ENCODE assay signal across 22 cellular contexts in the genomic region with DNA sequence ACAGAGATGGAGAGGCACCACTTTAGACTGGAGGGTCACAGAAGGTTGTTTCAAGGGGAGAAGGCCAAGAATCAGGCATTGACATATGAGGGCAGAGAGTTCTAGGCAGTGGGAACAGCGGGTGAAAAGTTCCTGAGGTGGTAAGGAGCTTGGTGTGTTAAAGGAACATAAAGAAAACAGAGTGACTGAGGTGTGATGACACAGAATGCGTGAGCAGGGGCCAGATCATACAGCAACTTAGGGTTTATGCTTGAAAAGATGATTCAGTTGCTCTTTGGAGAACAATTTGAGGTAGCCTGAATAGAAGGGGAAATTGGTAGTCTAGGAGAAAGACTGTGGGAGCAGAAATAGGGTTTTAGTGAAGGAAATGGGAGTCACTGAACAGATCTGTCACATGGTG.
"Had no signal": no experiment of that assay in that cellular context is flagged by ENCODE, and none has a peak within 500 bp of the region (broad histone marks: within the 10 kb centered on the region; RNA-seq: fewer than 3 reads in every experiment).

No MANE protein-coding gene starts in this region.

- H3K27ac ChIP-seq: ascending aorta had no signal

- H3K36me3 ChIP-seq: ascending aorta had no signal

- H3K27me3 ChIP-seq: ascending aorta had no signal

- DNase-seq: activated B cell treated with CpG ODN at 0.5 μM for 24 hours; activated CD4-positive, alpha-beta T cell treated with anti-CD3 and anti-CD28 coated beads for 1 hour; activated CD4-positive, alpha-beta T cell treated with anti-CD3 and anti-CD28 coated beads, Interleukin-2, amount 10 ng/mL, durations not matched to agents 24 days and 14 days; activated CD4-positive, alpha-beta T cell treated with anti-CD3 and anti-CD28 coated beads, Interleukin-2, amount 50 U/mL, for 48 hours; activated CD8-positive, alpha-beta memory T cell treated with anti-CD3 and anti-CD28 coated beads, Interleukin-2, amount 10 ng/mL, durations not matched to agents 7 days and 5 days; activated effector memory CD4-positive, alpha-beta T cell treated with Interleukin-2 at 50 U/mL for 16 hours; activated naive CD4-positive, alpha-beta T cell; activated T-cell treated with anti-CD3 and anti-CD28 coated beads, Interleukin-2, amount 50 U/mL, for 24 hours; amniotic stem cell; cerebellar nuclear complex; MM.1S; NCI-H1105; NCI-H1436; NCI-H1694 treated with DMSO at 0.1 percent for 48 hours; NCI-H2029 treated with DMSO at 0.1 percent for 48 hours; NCI-H345; NCI-H510A; NCI-H526 treated with DMSO at 0.1 percent for 48 hours; NCI-H82; RPMI8226; SHP77 had no signal

- H3K9me3 ChIP-seq: ascending aorta had no signal

- H3K4me3 ChIP-seq: ascending aorta had no signal

- ATAC-seq: activated CD8-positive, alpha-beta memory T cell treated with anti-CD3 and anti-CD28 coated beads, Interleukin-2, amount 10 ng/mL, durations not matched to agents 7 days and 5 days had no signal
